9 cellular contexts compared by ENCODE assay signal in the genomic region with DNA sequence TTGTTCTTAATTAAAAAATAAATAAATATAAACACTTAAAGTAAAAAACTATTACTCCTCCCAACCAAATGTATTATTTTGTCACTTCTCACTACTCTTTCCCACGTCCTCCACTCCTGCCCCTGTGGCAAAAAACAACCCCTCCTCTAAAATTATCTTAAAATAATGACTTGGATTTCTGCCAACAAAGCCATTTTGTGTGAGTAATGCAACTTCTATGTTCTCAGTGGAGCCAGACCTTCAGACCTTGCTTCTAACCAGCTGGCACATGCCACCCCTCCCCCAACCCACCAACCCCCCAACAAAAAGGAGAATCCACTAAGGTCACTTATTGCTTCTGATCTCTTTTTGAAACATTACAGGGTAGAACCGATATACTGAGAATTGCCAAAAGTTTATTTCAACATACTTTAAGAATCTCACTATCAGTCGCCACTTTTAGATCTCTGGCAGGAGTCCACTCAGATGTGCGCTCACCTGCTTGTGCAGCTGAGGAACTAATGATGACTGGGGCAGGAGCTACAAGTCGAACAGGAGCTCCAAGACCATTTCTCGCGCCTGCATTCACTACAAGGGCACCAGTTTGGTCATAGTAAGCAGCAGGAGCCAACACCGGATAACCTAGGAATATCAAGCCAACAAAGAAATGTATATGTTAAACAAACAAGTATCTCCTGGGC. TPM values are rescaled to one million over a fixed set of nuclear protein-coding genes. Genes with fewer than 3 reads are reported as not detected.
DNase-seq lines count a peak whose midpoint lies in the region; ATAC-seq and TF ChIP-seq lines count a peak whose summit lies in the region.
"Had no signal": no experiment of that assay in that cellular context is flagged by ENCODE, and none has a peak within 500 bp of the region (broad histone marks: within the 10 kb centered on the region; RNA-seq: fewer than 3 reads in every experiment).

No MANE protein-coding gene starts in this region.

- H3K4me3 ChIP-seq in heart right ventricle: no peak overlapping the region
- no peak overlapping the region for H3K4me3 ChIP-seq in SJCRH30

- TF ChIP-seq CTCF in heart right ventricle (IDR thresholded peaks at IDR 0.05): no peak

- intact Hi-C loops in heart right ventricle (cut with DNase I) (loop anchor here in 4 of 10 donors (10.0 kb wide), 2 partner anchors 98 to 188 kb away; a partner anchor contains a TSS), Right ventricle myocardium inferior (cut with DNase I) (no loop called here)

- peak in 5 of 8 donors; percentile 30 to 46 (median 41) for ATAC-seq in heart right ventricle
- ATAC-seq in Right ventricle myocardium inferior: no peak
- no peak for ATAC-seq in HG03025 (IDR thresholded peaks at IDR 0.05; ENCODE audit: low FRiP score, unreplicated experiment)

- H3K9me3 ChIP-seq in heart right ventricle (no peaks in the 10 kb centered on the region), SJCRH30 (replicated peaks) (no peaks in the 10 kb centered on the region)

- H3K4me1 ChIP-seq in heart right ventricle (peaks cover 8 to 64% (median 47%) of the 10 kb centered on the region in 9 donors), SJCRH30 (peaks cover 29% of the 10 kb centered on the region)

- peak overlapping the region in 5 of 10 donors; percentile 68 to 82 (median 75) for H3K27ac ChIP-seq in heart right ventricle
- peak overlapping the region; percentile 14; the same call in 1 of the 2 replicates for H3K27ac ChIP-seq in SJCRH30
- H3K27ac ChIP-seq in caudate nucleus (ENCODE audit: low read depth, low read length): no peak overlapping the region

- no peaks in the 10 kb centered on the region for H3K27me3 ChIP-seq in heart right ventricle
- H3K27me3 ChIP-seq in SJCRH30: no peaks in the 10 kb centered on the region

- WGBS in heart right ventricle, 2 donors: 58 to 62% methylated on average over 8 of the region's 8 CpGs

- H3K36me3 ChIP-seq in heart right ventricle (peaks cover 0 to 97% (median 42%) of the 10 kb centered on the region in 9 donors), SJCRH30 (peaks cover 92% of the 10 kb centered on the region)

- DNase-seq in heart right ventricle: no peak
- DNase-seq in Right ventricle myocardium inferior (ENCODE audit: missing footprints): no peak
- DNase-seq in SJCRH30: peak; percentile 61 to 71
- DNase-seq in glomerular visceral epithelial cell (ENCODE audit: extremely low spot score): peak; percentile 72
- no peak for DNase-seq in T1000 (lab: John Stamatoyannopoulos, UW)
- no peak for DNase-seq in caudate nucleus (lab: John Stamatoyannopoulos, UW)
- DNase-seq in MV-4-11 (lab: John Stamatoyannopoulos, UW): no peak
- DNase-seq: immature natural killer cell had no signal

RNA-seq across cellular contexts. Expression of a gene that starts 58.3 kb away (rescaled TPM):
- total RNA-seq in heart right ventricle: 10 to 100 TPM; 17.9 to 57.7 (median 22.1) TPM
- polyA plus RNA-seq in heart right ventricle: 10 to 100 TPM; 13.1 to 22.2 TPM
- 28.5 TPM for total RNA-seq in Right ventricle myocardium inferior
- 201 and 210 TPM in 2 replicates for total RNA-seq in SJCRH30 (2014; rRNA removed; shearing (Covaris generic))
- polyA plus RNA-seq: immature natural killer cell had no signal

Comparison
In these comparisons a context has a peak if more than half of its experiments do, and no peak if none do; other contexts are left out.
1. ATAC-seq: peak in heart right ventricle (5 of 8); none in Right ventricle myocardium inferior (single experiment) and HG03025 (single experiment).
2. DNase-seq: peak in SJCRH30 (2 of 2) and glomerular visceral epithelial cell (single experiment); none in heart right ventricle (0 of 2), Right ventricle myocardium inferior (single experiment), T1000 (single experiment), caudate nucleus (0 of 61) and MV-4-11 (single experiment).